21 cellular contexts compared by ENCODE assay signal in genomic region chr6:137862419-137863125, GRCh38. TPM values are rescaled to one million over a fixed set of nuclear protein-coding genes. Genes with fewer than 3 reads are reported as not detected.
DNase-seq lines count a peak whose midpoint lies in the region; ATAC-seq and TF ChIP-seq lines count a peak whose summit lies in the region.
"Had no signal": no experiment of that assay in that cellular context is flagged by ENCODE, and none has a peak within 500 bp of the region (broad histone marks: within the 10 kb centered on the region; RNA-seq: fewer than 3 reads in every experiment).

No MANE protein-coding gene starts in this region.

- CTCF ChIA-PET in naive thymus-derived CD4-positive, alpha-beta T cell (lab: Charles Lee): interaction anchor here (0.5 to 3.4 kb wide), 5 partner anchors 25 to 467 kb away, joined by 3 to 22 read pairs (median 4); no protein-coding TSS in a partner anchor

- peaks cover 0 to 3% (median 0%) of the 10 kb centered on the region in 11 donors for H3K9me3 Mint-ChIP-seq in naive thymus-derived CD4-positive, alpha-beta T cell
- H3K9me3 Mint-ChIP-seq: CD14-positive monocyte, natural killer cell, T-cell had no signal

- H3K9me3 ChIP-seq in left ventricle myocardium inferior (replicated peaks): no peaks in the 10 kb centered on the region
- no peaks in the 10 kb centered on the region for H3K9me3 ChIP-seq in heart left ventricle
- no peaks in the 10 kb centered on the region for H3K9me3 ChIP-seq in ascending aorta
- no peaks in the 10 kb centered on the region for H3K9me3 ChIP-seq in naive thymus-derived CD4-positive, alpha-beta T cell (ENCODE audit: control insufficient read depth in 2 of 3, low read length in 3 of 3)
- H3K9me3 ChIP-seq: adrenal gland, heart right ventricle, thyroid gland had no signal

- peak overlapping the region; percentile 35 for H3K27ac ChIP-seq in left ventricle myocardium inferior (replicated peaks)
- peak overlapping the region in 3 of 12 donors; percentile 28 to 78 (median 36) for H3K27ac ChIP-seq in heart left ventricle
- peak overlapping the region; percentile 20 to 31 for H3K27ac ChIP-seq in ascending aorta
- no peak overlapping the region for H3K27ac ChIP-seq in naive thymus-derived CD4-positive, alpha-beta T cell (ENCODE audit: low read depth, low read length)
- H3K27ac ChIP-seq: thyroid gland had no signal

- H3K36me3 Mint-ChIP-seq in naive thymus-derived CD4-positive, alpha-beta T cell: peaks cover 4 to 33% (median 16%) of the 10 kb centered on the region in 5 donors

- no peak for TF ChIP-seq POLR2A in heart left ventricle (IDR thresholded peaks at IDR 0.05)

- H3K27me3 ChIP-seq in left ventricle myocardium inferior (ENCODE audit: low read depth): no peaks in the 10 kb centered on the region
- no peaks in the 10 kb centered on the region for H3K27me3 ChIP-seq in heart left ventricle
- no peaks in the 10 kb centered on the region for H3K27me3 ChIP-seq in ascending aorta
- H3K27me3 ChIP-seq in naive thymus-derived CD4-positive, alpha-beta T cell (ENCODE audit: control insufficient read depth in 2 of 2, insufficient read depth in 2 of 2, low read length in 2 of 2): no peaks in the 10 kb centered on the region
- H3K27me3 ChIP-seq: adrenal gland, heart right ventricle, thyroid gland had no signal

- ATAC-seq in heart left ventricle (no peak), GM19455 (IDR thresholded peaks at IDR 0.05; ENCODE audit: unreplicated experiment) (no peak), HG03108 (IDR thresholded peaks at IDR 0.05; ENCODE audit: unreplicated experiment) (no peak)
- ATAC-seq in naive thymus-derived CD4-positive, alpha-beta T cell: no peak
- ATAC-seq: heart right ventricle, natural killer cell, T-cell, WTC11 had no signal

- intact Hi-C loops in left ventricle myocardium inferior (cut with micrococcal nuclease): loop anchor here (5.0 to 10.0 kb wide), 2 partner anchors 58 to 155 kb away; no protein-coding TSS in a partner anchor
- intact Hi-C loops in heart left ventricle (cut with DNase I): loop anchor here in 1 of 10 donors (10.0 kb wide), 1 partner anchor 58 kb away; no protein-coding TSS in a partner anchor
- intact Hi-C loops in ascending aorta (cut with DNase I): loop anchor here (10.0 kb wide), 1 partner anchor 542 kb away; the partner anchor contains the start of gene HEBP2
- intact Hi-C loops in naive thymus-derived CD4-positive, alpha-beta T cell (cut with micrococcal nuclease): loop anchor here in 1 of 2 donors (10.0 kb wide), 1 partner anchor 1512 kb away; the partner anchor contains the start of gene CITED2

- H3K4me3 ChIP-seq in left ventricle myocardium inferior (no peak overlapping the region), heart left ventricle (no peak overlapping the region), ascending aorta (no peak overlapping the region)
- H3K4me3 ChIP-seq in naive thymus-derived CD4-positive, alpha-beta T cell (ENCODE audit: low read length): no peak overlapping the region
- H3K4me3 ChIP-seq: adrenal gland, heart right ventricle, thyroid gland had no signal

- POLR2A ChIA-PET in naive thymus-derived CD4-positive, alpha-beta T cell (lab: Charles Lee): interaction anchor here (0.7 to 1.4 kb wide), 2 partner anchors 12 to 63 kb away, joined by 5 read pairs; no protein-coding TSS in a partner anchor

- DNase-seq in left ventricle myocardium inferior: no peak
- no peak for DNase-seq in heart left ventricle
- DNase-seq in ascending aorta (ENCODE audit: low spot score in 2 of 2): no peak
- no peak for DNase-seq in naive thymus-derived CD4-positive, alpha-beta T cell
- no peak for DNase-seq in UCSD-AML1 (lab: John Stamatoyannopoulos, UW; ENCODE audit: unreplicated experiment)
- DNase-seq in NCI-H748 treated with DMSO at 0.1 percent for 48 hours (lab: John Stamatoyannopoulos, UW): no peak
- DNase-seq: ACHN; adrenal gland; central memory CD4-positive, alpha-beta T cell; DMS153; effector CD8-positive, alpha-beta T cell; heart right ventricle; natural killer cell; NCI-H187 treated with DMSO at 0.1 percent for 48 hours; NCI-H510A; T-cell; thyroid gland had no signal

- no peak overlapping the region for H3K4me3 Mint-ChIP-seq in naive thymus-derived CD4-positive, alpha-beta T cell
- H3K4me3 Mint-ChIP-seq: CD14-positive monocyte, natural killer cell, T-cell, WTC11 had no signal

- TF ChIP-seq CTCF in left ventricle myocardium inferior (IDR thresholded peaks at IDR 0.05; ENCODE audit: borderline replicate concordance): no peak
- no peak for TF ChIP-seq CTCF in heart left ventricle (IDR thresholded peaks at IDR 0.05)
- no peak for TF ChIP-seq CTCF in ascending aorta (IDR thresholded peaks at IDR 0.05)

- H3K4me1 ChIP-seq in left ventricle myocardium inferior (peaks cover 15% of the 10 kb centered on the region), heart left ventricle (peaks cover 0 to 38% (median 5%) of the 10 kb centered on the region in 12 donors), ascending aorta (peaks cover 0 to 5% of the 10 kb centered on the region in 2 donors)
- peaks cover 0 to 5% of the 10 kb centered on the region in 2 donors for H3K4me1 ChIP-seq in naive thymus-derived CD4-positive, alpha-beta T cell (ENCODE audit: control insufficient read depth in 2 of 2, insufficient read depth in 2 of 2, low read length in 2 of 2)

- peak overlapping the region in 7 of 9 donors; percentile 7 to 78 (median 25) for H3K27ac Mint-ChIP-seq in naive thymus-derived CD4-positive, alpha-beta T cell
- H3K27ac Mint-ChIP-seq: natural killer cell, WTC11 had no signal

- H3K4me1 Mint-ChIP-seq in naive thymus-derived CD4-positive, alpha-beta T cell: peaks cover 6 to 48% (median 38%) of the 10 kb centered on the region in 7 donors

- no peaks in the 10 kb centered on the region for H3K27me3 Mint-ChIP-seq in naive thymus-derived CD4-positive, alpha-beta T cell
- H3K27me3 Mint-ChIP-seq: T-cell had no signal

- WGBS in heart left ventricle, 4 donors: 70 to 76% (median 73%) methylated on average over 5 of the region's 5 CpGs

- H3K36me3 ChIP-seq in left ventricle myocardium inferior (no peaks in the 10 kb centered on the region), heart left ventricle (no peaks in the 10 kb centered on the region), ascending aorta (no peaks in the 10 kb centered on the region)
- peaks cover 0 to 5% (median 0%) of the 10 kb centered on the region in 3 experiments for H3K36me3 ChIP-seq in naive thymus-derived CD4-positive, alpha-beta T cell (ENCODE audit: control insufficient read depth in 2 of 3, insufficient read depth in 3 of 3, low read length in 3 of 3)
- H3K36me3 ChIP-seq: adrenal gland, heart right ventricle, thyroid gland had no signal

RNA-seq across cellular contexts. Expression of gene TNFAIP3, which starts 4.5 kb away (rescaled TPM):
- total RNA-seq in left ventricle myocardium inferior (7.0 TPM), heart left ventricle (10 to 100 TPM in 2 of 9 donors, 1 to 10 TPM in 7; 3.2 to 33.7 (median 6.0) TPM), ascending aorta (24.5 TPM)
- 1 to 10 TPM; 3.0 to 3.3 TPM for polyA plus RNA-seq in heart left ventricle
- total RNA-seq in naive thymus-derived CD4-positive, alpha-beta T cell: 1,000 to 10,000 TPM in 2 of 5 experiments, 100 to 1,000 TPM in 3; 135 to 2,915 (median 141) TPM
- polyA plus RNA-seq in naive thymus-derived CD4-positive, alpha-beta T cell: 10 to 100 TPM; 66.6 to 90.5 TPM
